8 cellular contexts compared by ENCODE assay signal in the genomic region with DNA sequence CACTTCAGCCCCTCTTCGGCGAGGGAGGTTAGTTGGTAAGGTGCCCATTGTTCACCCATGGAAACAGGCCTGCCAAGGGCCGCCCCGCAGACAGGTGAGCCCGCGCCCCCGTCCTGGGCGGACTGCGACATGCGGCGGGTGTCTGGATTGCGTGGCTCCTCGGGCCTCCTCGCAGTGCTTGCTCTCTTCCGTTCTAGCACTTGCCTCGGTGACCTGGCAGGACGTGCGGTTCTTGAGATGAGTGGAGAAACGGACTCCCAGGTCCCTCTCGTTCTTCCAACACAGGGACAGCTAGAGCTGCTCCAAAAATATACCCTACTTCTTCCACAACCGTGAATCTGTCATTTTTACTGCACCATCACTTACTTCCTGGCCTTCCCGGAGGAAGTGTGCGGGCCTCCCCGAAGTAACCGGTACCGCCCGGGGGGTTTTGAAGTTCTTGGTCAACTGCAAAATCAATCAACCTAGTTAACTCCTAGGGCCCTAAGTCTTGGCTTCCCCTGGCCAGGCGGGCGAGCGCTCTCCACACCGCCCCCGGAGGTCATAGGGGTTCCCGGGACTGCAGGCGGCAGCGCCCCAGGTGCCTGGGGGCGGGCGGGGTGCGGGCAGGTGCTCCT. TPM values are rescaled to one million over a fixed set of nuclear protein-coding genes. Genes with fewer than 3 reads are reported as not detected.
A peak's percentile ranks its signal among the peaks of the same experiment; 100 is the strongest.
DNase-seq lines count a peak whose midpoint lies in the region; ATAC-seq and TF ChIP-seq lines count a peak whose summit lies in the region.

No MANE protein-coding gene starts in this region.

- no peaks in the 10 kb centered on the region for H3K9me3 ChIP-seq in Panc1 (ENCODE audit: control insufficient read depth, insufficient read depth, low read depth, low read length)

- POLR2A ChIA-PET in GM10248 (lab: Yijun Ruan, JAX) (no interaction called here), Panc1 (lab: Charles Lee) (no interaction called here)

- H3K4me3 ChIP-seq in Panc1 (ENCODE audit: low read depth in 2 of 2, low read length in 2 of 2) (peak overlapping the region; percentile 58 to 92), iPS-11a (ENCODE audit: low read depth, low read length) (peak overlapping the region; percentile 30)

- H3K27me3 Mint-ChIP-seq in activated naive CD8-positive, alpha-beta T cell treated with anti-CD3 and anti-CD28 coated beads for 36 hours: no peaks in the 10 kb centered on the region

- H3K27ac ChIP-seq in Panc1 (ENCODE audit: low read length): peak overlapping the region; percentile 98

- H3K4me3 Mint-ChIP-seq in activated naive CD8-positive, alpha-beta T cell treated with anti-CD3 and anti-CD28 coated beads for 36 hours: peak overlapping the region; percentile 89

- no peaks in the 10 kb centered on the region; the same call in 1 of the 2 replicates for H3K36me3 ChIP-seq in Panc1 (ENCODE audit: control insufficient read depth, insufficient read depth, low read length)

- TF ChIP-seq CTCF in GM10248 (IDR thresholded peaks at IDR 0.05; ENCODE audit: control extremely low read depth, extremely low read depth, low read depth, missing control alignments) (peak; percentile 40), Panc1 (IDR thresholded peaks at IDR 0.05) (peak; percentile 36)

- intact Hi-C loops in Panc1 (cut with micrococcal nuclease; ENCODE audit: unreplicated experiment): no loop called here

- peak overlapping the region; percentile 96 for H3K27ac Mint-ChIP-seq in activated naive CD8-positive, alpha-beta T cell treated with anti-CD3 and anti-CD28 coated beads for 36 hours

- CTCF ChIA-PET in GM10248 (lab: Yijun Ruan, JAX) (no interaction called here), Panc1 (lab: Charles Lee) (no interaction called here)

- H3K4me1 Mint-ChIP-seq in activated naive CD8-positive, alpha-beta T cell treated with anti-CD3 and anti-CD28 coated beads for 36 hours: peaks cover 22% of the 10 kb centered on the region

- ATAC-seq in HG02588 (IDR thresholded peaks at IDR 0.05; ENCODE audit: unreplicated experiment): peak; percentile 36
- ATAC-seq in Panc1: peak; percentile 33

- H3K4me1 ChIP-seq in Panc1 (ENCODE audit: control insufficient read depth, insufficient read depth, low read length): peaks cover 36% of the 10 kb centered on the region

- peak; percentile 75 for DNase-seq in GM10248 (ENCODE audit: extremely low spot score)
- DNase-seq in Panc1 (ENCODE audit: low read depth, low spot score): no peak
- DNase-seq in activated naive CD8-positive, alpha-beta T cell treated with anti-CD3 and anti-CD28 coated beads for 36 hours: peak; percentile 65
- peak; percentile 29 for DNase-seq in stimulated activated CD4-positive, alpha-beta T cell treated with anti-CD3 and anti-CD28 coated beads, Interleukin-12 subunit alpha, Interleukin-12 subunit beta, amount 100 ng/mL, for 4 hours
- DNase-seq in mesenteric fat pad (ENCODE audit: low spot score): no peak
- DNase-seq in hippocampal formation (lab: John Stamatoyannopoulos, UW): no peak

- peaks cover 4% of the 10 kb centered on the region for H3K36me3 Mint-ChIP-seq in activated naive CD8-positive, alpha-beta T cell treated with anti-CD3 and anti-CD28 coated beads for 36 hours

- in situ Hi-C loops in Panc1 (cut with HindIII; ENCODE audit: low pct_unique_long_range_greater_than_20kb, low sequenced_read_pairs): no loop called here

- no peaks in the 10 kb centered on the region for H3K9me3 Mint-ChIP-seq in activated naive CD8-positive, alpha-beta T cell treated with anti-CD3 and anti-CD28 coated beads for 36 hours

- no TSS peak for BruUV-seq in Panc1 (replicated peaks; lab: Mats Ljungman, UMichigan)

- H3K27me3 ChIP-seq in Panc1 (ENCODE audit: control insufficient read depth, insufficient read depth, low read length): no peaks in the 10 kb centered on the region

RNA-seq across cellular contexts. Expression of gene ZBTB44, which starts 0.7 kb away (rescaled TPM):
- total RNA-seq in Panc1 (2021; ENCODE audit: unreplicated experiment) (66.4 TPM), mesenteric fat pad (35.2 TPM)
- polyA plus RNA-seq in Panc1 (2012; ENCODE audit: insufficient read length): 16.9 TPM
- 10 to 100 TPM; 43.2 to 44.6 TPM for total RNA-seq in activated naive CD8-positive, alpha-beta T cell treated with anti-CD3 and anti-CD28 coated beads for 36 hours

Comparison
In these comparisons a context has a peak if more than half of its experiments do, and no peak if none do; other contexts are left out.
1. DNase-seq: peak in GM10248 (single experiment), activated naive CD8-positive, alpha-beta T cell treated with anti-CD3 and anti-CD28 coated beads for 36 hours (single experiment) and stimulated activated CD4-positive, alpha-beta T cell treated with anti-CD3 and anti-CD28 coated beads, Interleukin-12 subunit alpha, Interleukin-12 subunit beta, amount 100 ng/mL, for 4 hours (single experiment); none in Panc1 (single experiment), mesenteric fat pad (single experiment) and hippocampal formation (0 of 2).